Comparison of ENCODE assay signal across 1 cellular context in genomic region chr14:99441157-99441870, GRCh38.
TF ChIP-seq lines count a peak whose summit lies in the region.

No MANE protein-coding gene starts in this region.

TF ChIP-seq in SK-N-SH, 30 proteins besides CTCF, POLR2A, EP300 and RAD21 (continued from another document):
- TF ChIP-seq PBX3 (IDR thresholded peaks at IDR 0.05) (no peak), USF1 (IDR thresholded peaks at IDR 0.05; ENCODE audit: borderline replicate concordance, low read depth) (no peak), MXI1 (IDR thresholded peaks at IDR 0.05; ENCODE audit: low read depth, low read length) (no peak), NRF1 (IDR thresholded peaks at IDR 0.05; ENCODE audit: low read depth, low read length) (no peak), SIN3A (IDR thresholded peaks at IDR 0.05; ENCODE audit: borderline replicate concordance, low read depth, low read length) (no peak), USF2 (IDR thresholded peaks at IDR 0.05; ENCODE audit: borderline replicate concordance, low read depth, low read length) (no peak), RFX5 (IDR thresholded peaks at IDR 0.05; ENCODE audit: low read length) (no peak)
